In genomic region chr13:73832203-73832602, GRCh38 we compare ENCODE assay signal across 19 cellular contexts.
DNase-seq lines count a peak whose midpoint lies in the region; ATAC-seq and TF ChIP-seq lines count a peak whose summit lies in the region.
"Had no signal": no experiment of that assay in that cellular context is flagged by ENCODE, and none has a peak within 500 bp of the region (broad histone marks: within the 10 kb centered on the region; RNA-seq: fewer than 3 reads in every experiment).

No MANE protein-coding gene starts in this region.

- no peaks in the 10 kb centered on the region for H3K36me3 ChIP-seq in mucosa of descending colon (ENCODE audit: low read depth)
- H3K36me3 ChIP-seq: esophagus squamous epithelium, heart left ventricle, upper lobe of right lung had no signal

- H3K27ac Mint-ChIP-seq in HFFc6, result peak overlapping the region; percentile 9; the same call in 1 of the 2 replicates
- H3K27ac Mint-ChIP-seq: stimulated activated memory B cell treated with anti-CD40 and anti-IgM and Interleukin-4, amounts not matched to agents 10 μg/mL and 1 μg/mL and 100 μg/mL, for 72 hours had no signal

- DNase-seq in NCI-H146 (lab: John Stamatoyannopoulos, UW) (peak; percentile 11), NCI-H146 treated with DMSO at 0.1 percent for 48 hours (lab: John Stamatoyannopoulos, UW; ENCODE audit: unreplicated experiment) (no peak), HFFc6 (no peak), astrocyte of the hippocampus (ENCODE audit: low read depth, low spot score) (peak; percentile 18), mucosa of descending colon (no peak)
- DNase-seq in effector CD4-positive, alpha-beta T cell, result no peak
- DNase-seq: activated CD4-positive, CD25-positive, alpha-beta regulatory T cell treated with anti-CD3 and anti-CD28 coated beads, Interleukin-2, amount 50 U/mL, for 72 hours; esophagus squamous epithelium; heart left ventricle; islet precursor cell; NCI-H345; Right ventricle myocardium superior; small intestine; upper lobe of right lung had no signal

- intact Hi-C loops in mucosa of descending colon (cut with DNase I, micrococcal nuclease), result loop anchor here in 1 of 2 donors (10.0 kb wide), 1 partner anchor 453 kb away; no protein-coding TSS in a partner anchor

- H3K27me3 Mint-ChIP-seq in HFFc6 (ENCODE audit: insufficient read depth), result no peaks in the 10 kb centered on the region
- H3K27me3 Mint-ChIP-seq: CD8-positive, alpha-beta memory T cell; stimulated activated memory B cell treated with anti-CD40 and anti-IgM and Interleukin-4, amounts not matched to agents 10 μg/mL and 1 μg/mL and 100 μg/mL, for 72 hours had no signal

- no peaks in the 10 kb centered on the region for H3K4me1 ChIP-seq in mucosa of descending colon (ENCODE audit: low read depth)
- H3K4me1 ChIP-seq: esophagus squamous epithelium, upper lobe of right lung had no signal

- H3K4me3 Mint-ChIP-seq in HFFc6, result no peak overlapping the region
- H3K4me3 Mint-ChIP-seq: CD8-positive, alpha-beta memory T cell; stimulated activated memory B cell treated with anti-CD40 and anti-IgM and Interleukin-4, amounts not matched to agents 10 μg/mL and 1 μg/mL and 100 μg/mL, for 72 hours had no signal

- ATAC-seq in mucosa of descending colon, result peak; percentile 57
- no peak for ATAC-seq in HG02938 (IDR thresholded peaks at IDR 0.05; ENCODE audit: unreplicated experiment)
- no peak for ATAC-seq in GM21526 (IDR thresholded peaks at IDR 0.05; ENCODE audit: low FRiP score, unreplicated experiment)
- ATAC-seq: GM12878; heart left ventricle; stimulated activated memory B cell treated with anti-CD40 and anti-IgM and Interleukin-4, amounts not matched to agents 10 μg/mL and 1 μg/mL and 100 μg/mL, for 72 hours; upper lobe of right lung had no signal

- no peaks in the 10 kb centered on the region for H3K9me3 ChIP-seq in mucosa of descending colon
- H3K9me3 ChIP-seq: esophagus squamous epithelium, heart left ventricle, upper lobe of right lung had no signal

- H3K4me1 Mint-ChIP-seq in HFFc6 (ENCODE audit: low read depth), result peaks cover 8% of the 10 kb centered on the region

- TF ChIP-seq CTCF in HFFc6 (IDR thresholded peaks at IDR 0.05), result no peak
- TF ChIP-seq CTCF in mucosa of descending colon (IDR thresholded peaks at IDR 0.05), result no peak

- H3K9me3 Mint-ChIP-seq in HFFc6, result no peaks in the 10 kb centered on the region
- H3K9me3 Mint-ChIP-seq: CD8-positive, alpha-beta memory T cell; stimulated activated memory B cell treated with anti-CD40 and anti-IgM and Interleukin-4, amounts not matched to agents 10 μg/mL and 1 μg/mL and 100 μg/mL, for 72 hours had no signal

- peaks cover 4% of the 10 kb centered on the region; the same call in 1 of the 2 replicates for H3K36me3 Mint-ChIP-seq in HFFc6 (ENCODE audit: low read depth)

- H3K4me3 ChIP-seq in mucosa of descending colon, result no peak overlapping the region
- H3K4me3 ChIP-seq: esophagus squamous epithelium, GM12878, heart left ventricle, upper lobe of right lung had no signal

Comparison
In these comparisons a context has a peak if more than half of its experiments do, and no peak if none do; other contexts are left out.
1. DNase-seq: peak in NCI-H146 (single experiment) and astrocyte of the hippocampus (single experiment); none in NCI-H146 treated with DMSO at 0.1 percent for 48 hours (single experiment), HFFc6 (single experiment), mucosa of descending colon (0 of 3) and effector CD4-positive, alpha-beta T cell (single experiment).